In genomic region chr6:6810727-6811126, GRCh38 we compare ENCODE assay signal across 10 cellular contexts.
DNase-seq lines count a peak whose midpoint lies in the region; ATAC-seq, FAIRE-seq and TF ChIP-seq lines count a peak whose summit lies in the region.
"Had no signal": no experiment of that assay in that cellular context is flagged by ENCODE, and none has a peak within 500 bp of the region (broad histone marks: within the 10 kb centered on the region; RNA-seq: fewer than 3 reads in every experiment).

No MANE protein-coding gene starts in this region.

- no peaks in the 10 kb centered on the region for H3K9me3 Mint-ChIP-seq in natural killer cell

- no peaks in the 10 kb centered on the region for H3K36me3 Mint-ChIP-seq in natural killer cell

- intact Hi-C loops in natural killer cell (cut with micrococcal nuclease) (no loop called here), tibial artery (cut with DNase I; ENCODE audit: low total_unique reads) (no loop called here)

- TF ChIP-seq CTCF in GM06990 (IDR thresholded peaks at IDR 0.05; ENCODE audit: insufficient read depth, low read length, poor library complexity, severe bottlenecking) (no peak), astrocyte of the spinal cord (IDR thresholded peaks at IDR 0.05; ENCODE audit: low read depth, low read length) (no peak), natural killer cell (IDR thresholded peaks at IDR 0.05) (no peak), tibial artery (IDR thresholded peaks at IDR 0.05) (no peak)

- no peaks in the 10 kb centered on the region for H3K27me3 ChIP-seq in GM06990 (replicated peaks; ENCODE audit: control insufficient read depth, insufficient read depth, low read length)
- peaks cover 0 to 15% of the 10 kb centered on the region in 2 donors for H3K27me3 ChIP-seq in tibial artery

- H3K36me3 ChIP-seq in GM06990 (ENCODE audit: control insufficient read depth, insufficient read depth, low read length), result no peaks in the 10 kb centered on the region
- no peaks in the 10 kb centered on the region for H3K36me3 ChIP-seq in tibial artery
- H3K36me3 ChIP-seq: gastroesophageal sphincter had no signal

- no peaks in the 10 kb centered on the region for H3K9me3 ChIP-seq in tibial artery
- H3K9me3 ChIP-seq: gastroesophageal sphincter had no signal

- H3K27ac ChIP-seq in tibial artery, result no peak overlapping the region

- no peaks in the 10 kb centered on the region for H3K4me1 ChIP-seq in tibial artery

- H3K4me3 ChIP-seq in GM06990 (replicated peaks; ENCODE audit: low read depth, low read length) (peak overlapping the region; percentile 42), astrocyte of the spinal cord (ENCODE audit: low read depth, low read length) (peak overlapping the region; percentile 39), tibial artery (peak overlapping the region in 1 of 2 donors; percentile 12)

- in situ Hi-C loops in astrocyte of the spinal cord (cut with HindIII; ENCODE audit: low sequenced_read_pairs), result no loop called here

- peak overlapping the region; percentile 92 for H3K4me3 Mint-ChIP-seq in natural killer cell

- no peak for FAIRE-seq in GM19239 (lab: Jason Lieb, UNC)
- FAIRE-seq: HTR-8/SVneo had no signal

- H3K27ac Mint-ChIP-seq in natural killer cell, result peak overlapping the region; percentile 57 to 90

- peaks cover 17 to 19% of the 10 kb centered on the region in 2 donors for H3K4me1 Mint-ChIP-seq in natural killer cell

- DNase-seq in GM06990 (ENCODE audit: extremely low read depth, insufficient read length), result no peak
- no peak for DNase-seq in astrocyte of the spinal cord (ENCODE audit: low read depth, low spot score)
- no peak for DNase-seq in natural killer cell
- no peak for DNase-seq in NCI-H1105 (lab: John Stamatoyannopoulos, UW)
- no peak for DNase-seq in GM19239 (ENCODE audit: insufficient read length, low spot score)
- no peak for DNase-seq in stimulated activated CD4-positive, alpha-beta T cell treated with anti-CD3 and anti-CD28 coated beads, Interleukin-4, amount 100 ng/mL, for 4 hours
- DNase-seq in tibial artery, result no peak

- ATAC-seq in HG02610 (IDR thresholded peaks at IDR 0.05; ENCODE audit: unreplicated experiment) (peak; percentile 49), natural killer cell (no peak)

- peaks cover 0 to 10% of the 10 kb centered on the region in 2 donors for H3K27me3 Mint-ChIP-seq in natural killer cell (ENCODE audit: low read depth in 2 of 2)
